Comparison of ENCODE assay signal across 9 cellular contexts in the genomic region with DNA sequence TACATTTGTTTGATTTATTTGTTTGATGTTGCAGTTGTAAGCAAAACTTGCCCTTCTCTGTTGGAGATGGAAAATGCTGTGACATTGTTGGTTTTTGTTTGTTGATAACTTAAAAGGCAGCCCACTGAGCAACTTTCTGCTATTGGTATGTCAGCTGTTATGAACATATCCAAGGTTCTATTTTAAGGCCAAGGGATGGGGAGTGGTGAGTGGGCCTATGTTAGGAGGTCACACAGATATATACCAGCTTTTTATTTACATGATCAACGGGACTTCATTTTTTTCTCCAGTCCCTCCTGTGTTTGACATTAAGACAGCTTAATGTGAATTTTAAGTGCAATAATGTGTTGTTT. TPM values are rescaled to one million over a fixed set of nuclear protein-coding genes. Genes with fewer than 3 reads are reported as not detected.
DNase-seq lines count a peak whose midpoint lies in the region; ATAC-seq and TF ChIP-seq lines count a peak whose summit lies in the region.
"Had no signal": no experiment of that assay in that cellular context is flagged by ENCODE, and none has a peak within 500 bp of the region (broad histone marks: within the 10 kb centered on the region; RNA-seq: fewer than 3 reads in every experiment).

No MANE protein-coding gene starts in this region.

- TF ChIP-seq EP300 in transverse colon (IDR thresholded peaks at IDR 0.05; ENCODE audit: low read depth), result no peak

- intact Hi-C loops in natural killer cell (cut with micrococcal nuclease), result no loop called here
- intact Hi-C loops in transverse colon (cut with DNase I; ENCODE audit: low total_unique reads), result loop anchor here (10.0 kb wide), 1 partner anchor 135 kb away; no protein-coding TSS in a partner anchor

- H3K4me3 ChIP-seq in WI38 (ENCODE audit: low read depth, low read length) (peak overlapping the region; percentile 43), transverse colon (no peak overlapping the region)

- H3K36me3 Mint-ChIP-seq in endothelial cell (ENCODE audit: low read depth, unreplicated experiment) (peaks cover 10% of the 10 kb centered on the region), natural killer cell (no peaks in the 10 kb centered on the region)
- H3K36me3 Mint-ChIP-seq: T-cell had no signal

- peaks cover 73% of the 10 kb centered on the region for H3K27me3 ChIP-seq in transverse colon

- TF ChIP-seq CTCF in WI38 (IDR thresholded peaks at IDR 0.05; ENCODE audit: low read depth, low read length) (no peak), endothelial cell (IDR thresholded peaks at IDR 0.05; ENCODE audit: unreplicated experiment) (no peak), natural killer cell (IDR thresholded peaks at IDR 0.05) (no peak), transverse colon (IDR thresholded peaks at IDR 0.05) (no peak)

- WGBS in transverse colon (ENCODE audit: low coverage in 1 of 2), 2 donors, result 15% methylated on average over 1 of the region's 1 CpG

- H3K27me3 Mint-ChIP-seq in endothelial cell (ENCODE audit: unreplicated experiment) (peaks cover 10% of the 10 kb centered on the region), natural killer cell (ENCODE audit: low read depth in 2 of 2) (no peaks in the 10 kb centered on the region)
- H3K27me3 Mint-ChIP-seq: T-cell had no signal

- in situ Hi-C loops in transverse colon (cut with MboI; ENCODE audit: low pct_ligation_motif_present in 1 of 4, low pct_unique_long_range_greater_than_20kb in 1 of 4, low sequenced_read_pairs in 3 of 4), result loop anchor here in 1 of 4 donors (10.0 kb wide), 2 partner anchors 135 to 535 kb away; no protein-coding TSS in a partner anchor

- no peaks in the 10 kb centered on the region for H3K9me3 ChIP-seq in transverse colon

- no peak for ATAC-seq in natural killer cell
- ATAC-seq: T-cell had no signal

- TF ChIP-seq POLR2A in transverse colon (IDR thresholded peaks at IDR 0.05), result no peak

- peaks cover 50% of the 10 kb centered on the region for H3K4me1 Mint-ChIP-seq in endothelial cell (ENCODE audit: unreplicated experiment)
- H3K4me1 Mint-ChIP-seq in natural killer cell, result peaks cover 57 to 74% of the 10 kb centered on the region in 2 donors

- H3K27ac ChIP-seq in transverse colon, result peak overlapping the region in 3 of 4 donors; percentile 7 to 98 (median 95)

- no peaks in the 10 kb centered on the region for H3K9me3 Mint-ChIP-seq in endothelial cell (ENCODE audit: unreplicated experiment)
- H3K9me3 Mint-ChIP-seq in natural killer cell, result no peaks in the 10 kb centered on the region
- H3K9me3 Mint-ChIP-seq: T-cell had no signal

- no peak for DNase-seq in endothelial cell (ENCODE audit: low spot score)
- DNase-seq in natural killer cell, result no peak
- no peak for DNase-seq in transverse colon
- no peak for DNase-seq in activated CD8-positive, alpha-beta memory T cell treated with anti-CD3 and anti-CD28 coated beads, Interleukin-2, amount 50 U/mL, for 4 hours
- DNase-seq in stimulated activated CD4-positive, alpha-beta T cell treated with anti-CD3 and anti-CD28 coated beads, Interleukin-15, amount 100 ng/mL, for 24 hours, result no peak
- DNase-seq in DMS153 treated with DMSO at 0.1 percent for 48 hours (lab: John Stamatoyannopoulos, UW; ENCODE audit: unreplicated experiment), result no peak
- DNase-seq: GF-D8, T-cell had no signal

- H3K4me3 Mint-ChIP-seq in endothelial cell (ENCODE audit: unreplicated experiment) (peak overlapping the region; percentile 91), natural killer cell (peak overlapping the region; percentile 71)

- peaks cover 6 to 58% (median 16%) of the 10 kb centered on the region in 4 donors for H3K4me1 ChIP-seq in transverse colon

- H3K36me3 ChIP-seq in transverse colon, result no peaks in the 10 kb centered on the region

- peak overlapping the region; percentile 97 for H3K27ac Mint-ChIP-seq in endothelial cell (ENCODE audit: unreplicated experiment)
- peak overlapping the region; percentile 62 to 80 for H3K27ac Mint-ChIP-seq in natural killer cell
- H3K27ac Mint-ChIP-seq: T-cell had no signal

RNA-seq across cellular contexts. Expression of a gene that starts 5.8 kb away (rescaled TPM):
- total RNA-seq in endothelial cell (ENCODE audit: unreplicated experiment) (326 TPM), natural killer cell (100 to 1,000 TPM; 148 to 174 (median 166) TPM), transverse colon (10 to 100 TPM in 3 of 4 donors, 1 to 10 TPM in 1; 8.4 to 41.8 (median 22.7) TPM)
